9 cellular contexts compared by ENCODE assay signal in the genomic region with DNA sequence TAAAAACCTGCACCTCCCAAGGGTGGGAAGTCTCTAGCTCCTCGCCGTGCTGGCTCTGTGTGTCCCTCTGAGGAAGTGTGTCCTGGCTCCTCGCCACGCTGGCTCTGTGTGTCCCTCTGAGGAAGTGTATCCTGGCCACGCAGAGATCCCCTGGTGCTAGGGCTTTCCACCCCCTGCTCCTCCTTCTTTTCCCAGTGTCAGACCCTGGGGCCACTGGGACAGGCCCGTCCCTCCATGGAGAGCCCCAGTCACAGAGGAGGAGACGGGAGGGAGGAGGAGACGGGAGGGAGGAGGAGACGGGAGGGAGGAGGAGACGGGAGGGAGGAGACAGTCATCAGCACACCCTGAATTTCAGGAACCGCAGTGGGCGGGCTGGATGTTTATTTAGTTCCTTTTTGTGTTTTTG. TPM values are rescaled to one million over a fixed set of nuclear protein-coding genes. Genes with fewer than 3 reads are reported as not detected.
DNase-seq lines count a peak whose midpoint lies in the region; ATAC-seq and TF ChIP-seq lines count a peak whose summit lies in the region.
"Had no signal": no experiment of that assay in that cellular context is flagged by ENCODE, and none has a peak within 500 bp of the region (broad histone marks: within the 10 kb centered on the region; RNA-seq: fewer than 3 reads in every experiment).

No MANE protein-coding gene starts in this region.

- POLR2A ChIA-PET in RWPE1 (lab: Yijun Ruan, JAX; ENCODE audit: low non-redundant PET): no interaction called here

- H3K27ac ChIP-seq in RWPE1 (peak overlapping the region; percentile 99), gastroesophageal sphincter (peak overlapping the region in 3 of 4 donors; percentile 71 to 80 (median 77)), parathyroid adenoma (no peak overlapping the region)
- H3K27ac ChIP-seq: PC-9 had no signal

- no peak overlapping the region for H3K9ac ChIP-seq in parathyroid adenoma

- CTCF ChIA-PET in RWPE1 (lab: Yijun Ruan, JAX): no interaction called here

- ATAC-seq in HG02763 (IDR thresholded peaks at IDR 0.05; ENCODE audit: unreplicated experiment) (peak; percentile 34), gastroesophageal sphincter (peak; percentile 78)
- no peak for ATAC-seq in activated T-helper 17 cell treated with anti-CD3 and anti-CD28 coated beads, Interleukin-2, amount 50 U/mL, for 72 hours (replicated peaks)

- DNase-seq in GM12864 (ENCODE audit: low read depth) (no peak), RWPE1 (ENCODE audit: low spot score) (peak; percentile 41), NCI-H524 treated with DMSO at 0.1 percent for 48 hours (lab: John Stamatoyannopoulos, UW) (no peak), T-helper 9 cell (no peak)

- H3K9me3 ChIP-seq in gastroesophageal sphincter (no peaks in the 10 kb centered on the region), parathyroid adenoma (ENCODE audit: control insufficient read depth, low read length) (no peaks in the 10 kb centered on the region)

- peak overlapping the region; percentile 62 for H2AFZ ChIP-seq in parathyroid adenoma
- H2AFZ ChIP-seq: PC-9 had no signal

- H3K36me3 ChIP-seq in gastroesophageal sphincter (peaks cover 0 to 3% of the 10 kb centered on the region in 2 donors), parathyroid adenoma (ENCODE audit: control insufficient read depth, insufficient read depth, low read length) (no peaks in the 10 kb centered on the region)

- TF ChIP-seq EP300 in gastroesophageal sphincter (IDR thresholded peaks at IDR 0.05): no peak

- no peaks in the 10 kb centered on the region for H3K27me3 ChIP-seq in gastroesophageal sphincter
- H3K27me3 ChIP-seq in parathyroid adenoma (ENCODE audit: control insufficient read depth, insufficient read depth, low read length): no peaks in the 10 kb centered on the region

- H3K4me3 Mint-ChIP-seq in activated T-helper 17 cell treated with anti-CD3 and anti-CD28 coated beads, Interleukin-2, amount 50 U/mL, for 72 hours: no peak overlapping the region

- no peaks in the 10 kb centered on the region for H3K36me3 Mint-ChIP-seq in activated T-helper 17 cell treated with anti-CD3 and anti-CD28 coated beads, Interleukin-2, amount 50 U/mL, for 72 hours (ENCODE audit: low read depth)

- no peak overlapping the region for H3K27ac Mint-ChIP-seq in activated T-helper 17 cell treated with anti-CD3 and anti-CD28 coated beads, Interleukin-2, amount 50 U/mL, for 72 hours

- WGBS in gastroesophageal sphincter (ENCODE audit: low coverage in 1 of 2), 2 donors: 4 to 5% methylated on average over 4 to 8 of the region's 12 CpGs

- TF ChIP-seq CTCF in GM12864 (IDR thresholded peaks at IDR 0.05; ENCODE audit: low read depth, low read length, missing control alignments) (no peak), RWPE1 (conservative IDR thresholded peaks at IDR 0.05; ENCODE audit: low read depth) (no peak), gastroesophageal sphincter (IDR thresholded peaks at IDR 0.05) (no peak), parathyroid adenoma (IDR thresholded peaks at IDR 0.05) (no peak)

- no peaks in the 10 kb centered on the region for H3K4me1 Mint-ChIP-seq in activated T-helper 17 cell treated with anti-CD3 and anti-CD28 coated beads, Interleukin-2, amount 50 U/mL, for 72 hours

- H3K4me3 ChIP-seq in GM12864 (ENCODE audit: low read depth, low read length) (peak overlapping the region; percentile 46), gastroesophageal sphincter (peak overlapping the region; percentile 11 to 35), parathyroid adenoma (ENCODE audit: low read depth, low read length) (no peak overlapping the region)
- H3K4me3 ChIP-seq: PC-9 had no signal

- peaks cover 0 to 52% (median 18%) of the 10 kb centered on the region in 3 donors for H3K4me1 ChIP-seq in gastroesophageal sphincter
- no peaks in the 10 kb centered on the region for H3K4me1 ChIP-seq in parathyroid adenoma

- peak overlapping the region; percentile 3 for H3K4me2 ChIP-seq in parathyroid adenoma (ENCODE audit: low read length)
- H3K4me2 ChIP-seq: PC-9 had no signal

- H3K27me3 Mint-ChIP-seq in activated T-helper 17 cell treated with anti-CD3 and anti-CD28 coated beads, Interleukin-2, amount 50 U/mL, for 72 hours: peaks cover 11% of the 10 kb centered on the region

- TF ChIP-seq POLR2A in gastroesophageal sphincter (IDR thresholded peaks at IDR 0.05): no peak

- H3K9me3 Mint-ChIP-seq in activated T-helper 17 cell treated with anti-CD3 and anti-CD28 coated beads, Interleukin-2, amount 50 U/mL, for 72 hours: no peaks in the 10 kb centered on the region

- no peaks in the 10 kb centered on the region for H3K79me2 ChIP-seq in parathyroid adenoma

RNA-seq across cellular contexts. Expression of a gene that starts 53.8 kb away (rescaled TPM):
- 1 to 10 TPM in 1 of 4 donors, under 1 TPM in 2, not detected in 1; 0.13 to 1.8 (median 0.62) TPM for total RNA-seq in gastroesophageal sphincter
- not detected for total RNA-seq in activated T-helper 17 cell treated with anti-CD3 and anti-CD28 coated beads, Interleukin-2, amount 50 U/mL, for 72 hours
